In genomic region chr9:71725590-71726338, GRCh38 we compare ENCODE assay signal across 8 cellular contexts. TPM values are rescaled to one million over a fixed set of nuclear protein-coding genes. Genes with fewer than 3 reads are reported as not detected.
DNase-seq lines count a peak whose midpoint lies in the region; ATAC-seq, FAIRE-seq and TF ChIP-seq lines count a peak whose summit lies in the region.
"Had no signal": no experiment of that assay in that cellular context is flagged by ENCODE, and none has a peak within 500 bp of the region (broad histone marks: within the 10 kb centered on the region; RNA-seq: fewer than 3 reads in every experiment).

No MANE protein-coding gene starts in this region.

- DNase-seq in HCEC 1CT (peak; percentile 74), RCC 7860 (ENCODE audit: low spot score) (peak; percentile 73), fibroblast of lung (ENCODE audit: low read depth in 2 of 2) (peak; percentile 40 to 92), pulmonary artery endothelial cell (ENCODE audit: low read depth, low spot score) (peak; percentile 40), endothelial cell (ENCODE audit: low spot score) (no peak), SK-N-DZ (ENCODE audit: low spot score) (no peak)
- DNase-seq: gastrocnemius medialis had no signal

- TF ChIP-seq CTCF in fibroblast of lung (conservative IDR thresholded peaks at IDR 0.05 in 1 of 2, IDR thresholded peaks at IDR 0.05 in 1 of 2; ENCODE audit: low read depth in 1 of 2, low read length in 2 of 2) (no peak), endothelial cell (IDR thresholded peaks at IDR 0.05; ENCODE audit: unreplicated experiment) (no peak)

- peaks cover 2% of the 10 kb centered on the region for H3K36me3 ChIP-seq in fibroblast of lung (ENCODE audit: control insufficient read depth, insufficient read depth, low read length)

- no peak overlapping the region for H2AFZ ChIP-seq in fibroblast of lung (ENCODE audit: low read length)

- no peak overlapping the region for H3K27ac Mint-ChIP-seq in endothelial cell (ENCODE audit: unreplicated experiment)

- no peak overlapping the region for H3K9ac ChIP-seq in fibroblast of lung (ENCODE audit: insufficient read depth, low read length)

- H3K4me3 ChIP-seq in fibroblast of lung (replicated peaks in 1 of 4; ENCODE audit: control extremely low read depth in 1 of 4, insufficient read depth in 1 of 4, low read depth in 3 of 4, low read length in 4 of 4) = no peak overlapping the region
- H3K4me3 ChIP-seq: gastrocnemius medialis had no signal

- H4K20me1 ChIP-seq in fibroblast of lung (ENCODE audit: control insufficient read depth, extremely low read depth, insufficient read depth, low read length) = no peaks in the 10 kb centered on the region

- no peak overlapping the region for H3K4me3 Mint-ChIP-seq in endothelial cell (ENCODE audit: unreplicated experiment)

- no peak for ATAC-seq in HG03457 (IDR thresholded peaks at IDR 0.05; ENCODE audit: unreplicated experiment)
- ATAC-seq: gastrocnemius medialis had no signal

- no peaks in the 10 kb centered on the region for H3K27me3 ChIP-seq in fibroblast of lung (ENCODE audit: control insufficient read depth, insufficient read depth, low read length)
- H3K27me3 ChIP-seq: gastrocnemius medialis had no signal

- H3K27me3 Mint-ChIP-seq in endothelial cell (ENCODE audit: unreplicated experiment) = peaks cover 2% of the 10 kb centered on the region

- no peak overlapping the region for H3K4me2 ChIP-seq in fibroblast of lung (ENCODE audit: extremely low read depth, insufficient read depth, low read length)

- H3K36me3 Mint-ChIP-seq in endothelial cell (ENCODE audit: low read depth, unreplicated experiment) = peaks cover 29% of the 10 kb centered on the region

- H3K9me3 Mint-ChIP-seq in endothelial cell (ENCODE audit: unreplicated experiment) = no peaks in the 10 kb centered on the region

- no peak overlapping the region for H3K27ac ChIP-seq in fibroblast of lung (ENCODE audit: insufficient read depth, low read length)
- H3K27ac ChIP-seq: gastrocnemius medialis had no signal

- no peaks in the 10 kb centered on the region for H3K9me3 ChIP-seq in fibroblast of lung (ENCODE audit: control insufficient read depth, insufficient read depth, low read depth, low read length)
- H3K9me3 ChIP-seq: gastrocnemius medialis had no signal

- no peaks in the 10 kb centered on the region for H3K4me1 Mint-ChIP-seq in endothelial cell (ENCODE audit: unreplicated experiment)

- no peaks in the 10 kb centered on the region for H3K79me2 ChIP-seq in fibroblast of lung (ENCODE audit: control insufficient read depth, insufficient read depth, low read length)

- peak; percentile 90 for FAIRE-seq in RCC 7860 (lab: Jason Lieb, UNC)

- H3K4me1 ChIP-seq in fibroblast of lung (ENCODE audit: control insufficient read depth, extremely low read depth, insufficient read depth, low read length) = peaks cover 7% of the 10 kb centered on the region
- H3K4me1 ChIP-seq: gastrocnemius medialis had no signal

RNA-seq across cellular contexts. Expression of gene CEMIP2, which starts 42.5 kb away (rescaled TPM):
- total RNA-seq in fibroblast of lung (45.6 and 46.2 TPM in 2 replicates), pulmonary artery endothelial cell (75.6 and 153 TPM in 2 replicates), endothelial cell (ENCODE audit: unreplicated experiment) (112 TPM)
- polyA plus RNA-seq in fibroblast of lung = 35.1 and 38.7 TPM in 2 replicates
- polyA plus RNA-seq in fibroblast of lung (2012) = 21.4 and 21.8 TPM in 2 replicates
- 79.5 and 129 TPM in 2 replicates for polyA minus RNA-seq in fibroblast of lung (ENCODE audit: low replicate concordance)
- polyA plus RNA-seq in SK-N-DZ (2014; cell fraction: cytosol; rRNA removed) = 8.0 and 12.0 TPM in 2 replicates
- 3.9 and 6.3 TPM in 2 replicates for polyA plus RNA-seq in SK-N-DZ (2014; cell fraction: nucleus; rRNA removed)

Comparison
In these comparisons a context has a peak if more than half of its experiments do, and no peak if none do; other contexts are left out.
1. DNase-seq: peak in HCEC 1CT (single experiment), RCC 7860 (single experiment), fibroblast of lung (2 of 2) and pulmonary artery endothelial cell (single experiment); none in endothelial cell (single experiment) and SK-N-DZ (single experiment).